8 cellular contexts compared by ENCODE assay signal in the genomic region with DNA sequence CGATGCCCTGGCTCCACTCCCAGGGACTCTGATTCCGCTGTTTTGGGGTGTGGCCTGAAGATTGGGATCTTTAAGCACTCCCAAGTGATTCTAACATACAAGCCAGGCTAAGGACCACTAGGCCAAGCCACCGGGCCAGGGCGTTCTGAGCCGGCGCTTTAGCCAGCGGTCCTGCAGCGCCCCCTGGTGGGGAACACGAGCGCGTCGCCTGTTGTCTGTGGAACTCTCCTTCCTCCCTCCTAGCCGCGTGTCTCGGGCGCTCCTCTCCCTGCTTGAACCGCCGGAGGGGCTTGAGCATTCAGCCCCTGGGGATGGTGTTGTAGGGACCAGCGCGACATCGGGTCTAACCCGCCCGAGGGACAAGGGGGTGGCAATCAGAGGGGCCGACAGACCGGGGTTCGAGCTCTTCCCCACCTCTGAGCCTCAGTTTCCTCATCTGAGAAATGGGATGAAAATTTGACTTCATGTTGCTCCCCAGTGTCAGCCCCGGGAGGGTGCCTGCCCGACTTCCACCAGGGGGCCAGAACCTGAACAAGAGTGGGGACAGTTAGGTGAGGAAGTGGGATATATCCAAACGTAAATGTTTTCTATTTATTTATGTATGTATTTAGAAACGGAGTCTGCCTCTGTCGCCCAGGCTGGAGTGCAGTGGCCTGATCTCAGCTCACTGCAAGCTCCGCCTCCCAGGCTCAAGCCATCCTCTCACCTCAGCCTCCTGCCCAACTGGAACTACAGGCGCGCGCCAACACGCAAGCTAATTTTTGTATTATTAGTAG. TPM values are rescaled to one million over a fixed set of nuclear protein-coding genes. Genes with fewer than 3 reads are reported as not detected.
DNase-seq lines count a peak whose midpoint lies in the region; ATAC-seq lines count a peak whose summit lies in the region.

No MANE protein-coding gene starts in this region.

- peaks cover 1% of the 10 kb centered on the region for H3K9me3 ChIP-seq in aorta (ENCODE audit: control insufficient read depth, low read length)

- no peaks in the 10 kb centered on the region for H3K27me3 ChIP-seq in aorta (ENCODE audit: control insufficient read depth in 1 of 2, insufficient read depth in 2 of 2, low read length in 1 of 2)

- intact Hi-C loops in cardiac septum (cut with DNase I) (loop anchor here (1.0 to 2.0 kb wide), 4 partner anchors 24 to 235 kb away; no protein-coding TSS in a partner anchor), aorta (cut with DNase I) (loop anchor here (1.0 to 5.0 kb wide), 6 partner anchors 25 to 232 kb away; a partner anchor contains a TSS)

- H3K27ac ChIP-seq in aorta (ENCODE audit: low read depth in 1 of 2, low read length in 2 of 2) = no peak overlapping the region

- peaks cover 0 to 4% of the 10 kb centered on the region in 2 donors for H3K9me3 Mint-ChIP-seq in activated naive CD4-positive, alpha-beta T cell treated with anti-CD3 and anti-CD28 coated beads, Interleukin-2, amount 50 U/mL, for 72 hours

- ATAC-seq in activated naive CD4-positive, alpha-beta T cell treated with anti-CD3 and anti-CD28 coated beads, Interleukin-2, amount 50 U/mL, for 72 hours = peak; percentile 82 to 85
- ATAC-seq in aorta (ENCODE audit: low FRiP score) = peak; percentile 91
- no peak for ATAC-seq in GM21515 (IDR thresholded peaks at IDR 0.05; ENCODE audit: unreplicated experiment)

- peaks cover 0 to 8% of the 10 kb centered on the region in 2 donors for H3K36me3 Mint-ChIP-seq in activated naive CD4-positive, alpha-beta T cell treated with anti-CD3 and anti-CD28 coated beads, Interleukin-2, amount 50 U/mL, for 72 hours

- 24% methylated on average over 36 of the region's 36 CpGs for WGBS in aorta, 2 donors

- H3K4me1 ChIP-seq in aorta (ENCODE audit: control insufficient read depth in 1 of 2, insufficient read depth in 2 of 2, low read length in 2 of 2) = no peaks in the 10 kb centered on the region

- H3K36me3 ChIP-seq in aorta (ENCODE audit: control insufficient read depth in 1 of 2, insufficient read depth in 2 of 2, low read length in 1 of 2) = no peaks in the 10 kb centered on the region

- H3K27ac Mint-ChIP-seq in activated naive CD4-positive, alpha-beta T cell treated with anti-CD3 and anti-CD28 coated beads, Interleukin-2, amount 50 U/mL, for 72 hours = no peak overlapping the region

- no peak overlapping the region for H3K4me3 ChIP-seq in aorta (ENCODE audit: low read length in 2 of 2)

- DNase-seq in DMS79 (lab: John Stamatoyannopoulos, UW) = peak; percentile 20
- peak; percentile 72 for DNase-seq in LoVo (ENCODE audit: low spot score)
- peak; percentile 29 for DNase-seq in SKM-1 (lab: John Stamatoyannopoulos, UW; ENCODE audit: unreplicated experiment)
- peak; percentile 73 to 93 for DNase-seq in activated naive CD4-positive, alpha-beta T cell treated with anti-CD3 and anti-CD28 coated beads, Interleukin-2, amount 50 U/mL, for 72 hours (ENCODE audit: low spot score in 2 of 2)
- peak; percentile 89 for DNase-seq in cardiac septum (ENCODE audit: low spot score)
- peak; percentile 24 for DNase-seq in renal cortical epithelial cell (ENCODE audit: low read depth)
- DNase-seq in aorta = peak; percentile 90 to 98

RNA-seq across cellular contexts. Expression of a gene that starts 18.0 kb away (rescaled TPM):
- total RNA-seq in activated naive CD4-positive, alpha-beta T cell treated with anti-CD3 and anti-CD28 coated beads, Interleukin-2, amount 50 U/mL, for 72 hours = under 1 TPM; 0.06 to 0.43 TPM
- total RNA-seq in cardiac septum (0.75 TPM), renal cortical epithelial cell (0.35 and 0.85 TPM in 2 replicates), aorta (1 to 10 TPM; 1.5 to 5.2 TPM)
- under 1 TPM; 0.75 to 0.82 TPM for polyA plus RNA-seq in aorta

RNA-seq across cellular contexts. Expression of a gene that starts 42.3 kb away (rescaled TPM):
- total RNA-seq in activated naive CD4-positive, alpha-beta T cell treated with anti-CD3 and anti-CD28 coated beads, Interleukin-2, amount 50 U/mL, for 72 hours = not detected
- total RNA-seq in cardiac septum (11.1 TPM), renal cortical epithelial cell (1.2 and 15.4 TPM in 2 replicates), aorta (10 to 100 TPM in 1 of 2 donors, 1 to 10 TPM in 1; 6.8 to 12.4 TPM)
- 1 to 10 TPM; 3.3 to 6.8 TPM for polyA plus RNA-seq in aorta

Comparison
In these comparisons a context has a peak if more than half of its experiments do, and no peak if none do; other contexts are left out.
1. DNase-seq: peak in every context shown above with its lines; median percentile 94 in aorta; 89 in cardiac septum; 83 in activated naive CD4-positive, alpha-beta T cell treated with anti-CD3 and anti-CD28 coated beads, Interleukin-2, amount 50 U/mL, for 72 hours; 72 in LoVo; 29 in SKM-1; 24 in renal cortical epithelial cell; 20 in DMS79.